Comparison of ENCODE assay signal across 1 cellular context in the genomic region with DNA sequence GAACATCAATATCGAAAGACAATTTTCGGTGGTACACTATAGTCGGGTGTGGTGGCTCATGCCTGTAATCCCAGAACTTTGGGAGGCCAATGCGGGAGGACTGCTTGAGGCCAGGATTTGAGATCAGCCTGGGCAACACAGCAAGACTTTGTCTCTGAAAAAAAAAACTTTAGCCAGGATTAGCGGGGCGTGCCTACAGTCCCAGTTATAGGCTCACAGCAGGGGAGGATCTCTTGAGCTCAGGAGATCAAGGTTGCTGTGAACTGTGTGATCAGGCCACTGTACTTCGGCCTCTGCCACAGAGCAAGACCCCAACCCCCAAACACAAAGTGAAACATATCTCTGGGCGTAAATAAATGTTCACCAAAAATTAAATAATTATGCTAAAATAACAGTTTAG.
A peak's percentile ranks its signal among the peaks of the same experiment; 100 is the strongest.
TF ChIP-seq lines count a peak whose summit lies in the region.

No MANE protein-coding gene starts in this region.

TF ChIP-seq in HepG2, 621 proteins besides CTCF, POLR2A, EP300 and RAD21 (continued from another document and continues in another):
- TF ChIP-seq AFF4 (CRISPR knock-in tag; IDR thresholded peaks at IDR 0.05), result no peak
- TF ChIP-seq NCOA2 (CRISPR knock-in tag; IDR thresholded peaks at IDR 0.05), result peak; percentile 57; the same call in 1 of the 2 replicates
- 0 out of 2 replicates have a peak, but pooled peaks have one; percentile 45 for TF ChIP-seq ZSCAN25 (CRISPR knock-in tag; IDR thresholded peaks at IDR 0.05)
- no peak for TF ChIP-seq ZIK1 (CRISPR knock-in tag; IDR thresholded peaks at IDR 0.05; ENCODE audit: borderline replicate concordance, low read depth)
- TF ChIP-seq ZNF788 (CRISPR knock-in tag; IDR thresholded peaks at IDR 0.05; ENCODE audit: borderline replicate concordance), result peak; percentile 60; the same call in 1 of the 2 replicates
- peak; percentile 57; the same call in 1 of the 2 replicates for TF ChIP-seq ZMYM4 (CRISPR knock-in tag; IDR thresholded peaks at IDR 0.05)
- TF ChIP-seq RARA (CRISPR knock-in tag; IDR thresholded peaks at IDR 0.05), result peak; percentile 76
- TF ChIP-seq MXD4 (CRISPR knock-in tag; IDR thresholded peaks at IDR 0.05), result no peak
- peak; percentile 40; the same call in 1 of the 2 replicates for TF ChIP-seq PHF21A (CRISPR knock-in tag; IDR thresholded peaks at IDR 0.05)
- TF ChIP-seq ZNF121 (CRISPR knock-in tag; IDR thresholded peaks at IDR 0.05), result peak; percentile 100
- TF ChIP-seq, protein P1, sequence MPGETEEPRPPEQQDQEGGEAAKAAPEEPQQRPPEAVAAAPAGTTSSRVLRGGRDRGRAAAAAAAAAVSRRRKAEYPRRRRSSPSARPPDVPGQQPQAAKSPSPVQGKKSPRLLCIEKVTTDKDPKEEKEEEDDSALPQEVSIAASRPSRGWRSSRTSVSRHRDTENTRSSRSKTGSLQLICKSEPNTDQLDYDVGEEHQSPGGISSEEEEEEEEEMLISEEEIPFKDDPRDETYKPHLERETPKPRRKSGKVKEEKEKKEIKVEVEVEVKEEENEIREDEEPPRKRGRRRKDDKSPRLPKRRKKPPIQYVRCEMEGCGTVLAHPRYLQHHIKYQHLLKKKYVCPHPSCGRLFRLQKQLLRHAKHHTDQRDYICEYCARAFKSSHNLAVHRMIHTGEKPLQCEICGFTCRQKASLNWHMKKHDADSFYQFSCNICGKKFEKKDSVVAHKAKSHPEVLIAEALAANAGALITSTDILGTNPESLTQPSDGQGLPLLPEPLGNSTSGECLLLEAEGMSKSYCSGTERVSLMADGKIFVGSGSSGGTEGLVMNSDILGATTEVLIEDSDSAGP (CRISPR knock-in tag; IDR thresholded peaks at IDR 0.05; ENCODE audit: borderline replicate concordance), result no peak
- TF ChIP-seq ZNF331 (CRISPR knock-in tag; IDR thresholded peaks at IDR 0.05), result 0 out of 2 replicates have a peak, but pooled peaks have one; percentile 30
- TF ChIP-seq, protein P2, sequence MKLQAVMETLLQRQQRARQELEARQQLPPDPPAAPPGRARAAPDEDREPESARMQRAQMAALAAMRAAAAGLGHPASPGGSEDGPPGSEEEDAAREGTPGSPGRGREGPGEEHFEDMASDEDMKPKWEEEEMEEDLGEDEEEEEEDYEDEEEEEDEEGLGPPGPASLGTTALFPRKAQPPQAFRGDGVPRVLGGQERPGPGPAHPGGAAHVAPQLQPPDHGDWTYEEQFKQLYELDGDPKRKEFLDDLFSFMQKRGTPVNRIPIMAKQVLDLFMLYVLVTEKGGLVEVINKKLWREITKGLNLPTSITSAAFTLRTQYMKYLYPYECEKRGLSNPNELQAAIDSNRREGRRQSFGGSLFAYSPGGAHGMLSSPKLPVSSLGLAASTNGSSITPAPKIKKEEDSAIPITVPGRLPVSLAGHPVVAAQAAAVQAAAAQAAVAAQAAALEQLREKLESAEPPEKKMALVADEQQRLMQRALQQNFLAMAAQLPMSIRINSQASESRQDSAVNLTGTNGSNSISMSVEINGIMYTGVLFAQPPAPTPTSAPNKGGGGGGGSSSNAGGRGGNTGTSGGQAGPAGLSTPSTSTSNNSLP (IDR thresholded peaks at IDR 0.05; ENCODE audit: low read depth, low read length), result 0 out of 2 replicates have a peak, but pooled peaks have one; percentile 9
- TF ChIP-seq, protein P3, sequence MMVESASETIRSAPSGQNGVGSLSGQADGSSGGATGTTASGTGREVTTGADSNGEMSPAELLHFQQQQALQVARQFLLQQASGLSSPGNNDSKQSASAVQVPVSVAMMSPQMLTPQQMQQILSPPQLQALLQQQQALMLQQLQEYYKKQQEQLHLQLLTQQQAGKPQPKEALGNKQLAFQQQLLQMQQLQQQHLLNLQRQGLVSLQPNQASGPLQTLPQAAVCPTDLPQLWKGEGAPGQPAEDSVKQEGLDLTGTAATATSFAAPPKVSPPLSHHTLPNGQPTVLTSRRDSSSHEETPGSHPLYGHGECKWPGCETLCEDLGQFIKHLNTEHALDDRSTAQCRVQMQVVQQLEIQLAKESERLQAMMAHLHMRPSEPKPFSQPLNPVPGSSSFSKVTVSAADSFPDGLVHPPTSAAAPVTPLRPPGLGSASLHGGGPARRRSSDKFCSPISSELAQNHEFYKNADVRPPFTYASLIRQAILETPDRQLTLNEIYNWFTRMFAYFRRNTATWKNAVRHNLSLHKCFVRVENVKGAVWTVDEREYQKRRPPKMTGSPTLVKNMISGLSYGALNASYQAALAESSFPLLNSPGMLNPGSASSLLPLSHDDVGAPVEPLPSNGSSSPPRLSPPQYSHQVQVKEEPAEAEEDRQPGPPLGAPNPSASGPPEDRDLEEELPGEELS (CRISPR knock-in tag; IDR thresholded peaks at IDR 0.05), result peak; percentile 32; the same call in 1 of the 2 replicates
- no peak for TF ChIP-seq NR3C1 (CRISPR knock-in tag; IDR thresholded peaks at IDR 0.05)
- peak; percentile 83 for TF ChIP-seq POGZ (CRISPR knock-in tag; IDR thresholded peaks at IDR 0.05)
- no peak for TF ChIP-seq LCORL (IDR thresholded peaks at IDR 0.05)
- peak; percentile 63 for TF ChIP-seq LCORL (CRISPR knock-in tag; IDR thresholded peaks at IDR 0.05)
- TF ChIP-seq, protein P4, sequence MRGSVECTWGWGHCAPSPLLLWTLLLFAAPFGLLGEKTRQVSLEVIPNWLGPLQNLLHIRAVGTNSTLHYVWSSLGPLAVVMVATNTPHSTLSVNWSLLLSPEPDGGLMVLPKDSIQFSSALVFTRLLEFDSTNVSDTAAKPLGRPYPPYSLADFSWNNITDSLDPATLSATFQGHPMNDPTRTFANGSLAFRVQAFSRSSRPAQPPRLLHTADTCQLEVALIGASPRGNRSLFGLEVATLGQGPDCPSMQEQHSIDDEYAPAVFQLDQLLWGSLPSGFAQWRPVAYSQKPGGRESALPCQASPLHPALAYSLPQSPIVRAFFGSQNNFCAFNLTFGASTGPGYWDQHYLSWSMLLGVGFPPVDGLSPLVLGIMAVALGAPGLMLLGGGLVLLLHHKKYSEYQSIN (CRISPR knock-in tag; IDR thresholded peaks at IDR 0.05; ENCODE audit: borderline replicate concordance), result no peak
- TF ChIP-seq ZNF354B (CRISPR knock-in tag; IDR thresholded peaks at IDR 0.05), result no peak
- TF ChIP-seq, protein P5, sequence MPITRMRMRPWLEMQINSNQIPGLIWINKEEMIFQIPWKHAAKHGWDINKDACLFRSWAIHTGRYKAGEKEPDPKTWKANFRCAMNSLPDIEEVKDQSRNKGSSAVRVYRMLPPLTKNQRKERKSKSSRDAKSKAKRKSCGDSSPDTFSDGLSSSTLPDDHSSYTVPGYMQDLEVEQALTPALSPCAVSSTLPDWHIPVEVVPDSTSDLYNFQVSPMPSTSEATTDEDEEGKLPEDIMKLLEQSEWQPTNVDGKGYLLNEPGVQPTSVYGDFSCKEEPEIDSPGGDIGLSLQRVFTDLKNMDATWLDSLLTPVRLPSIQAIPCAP (CRISPR knock-in tag; IDR thresholded peaks at IDR 0.05; ENCODE audit: low read depth), result no peak
- peak; percentile 56; the same call in 1 of the 2 replicates for TF ChIP-seq SAP130 (CRISPR knock-in tag; IDR thresholded peaks at IDR 0.05; ENCODE audit: low read depth)
- no peak for TF ChIP-seq ZNF333 (CRISPR knock-in tag; IDR thresholded peaks at IDR 0.05; ENCODE audit: borderline replicate concordance)
- peak; percentile 7; the same call in 1 of the 2 replicates for TF ChIP-seq ZNF460 (CRISPR knock-in tag; IDR thresholded peaks at IDR 0.05; ENCODE audit: borderline replicate concordance)
- no peak for TF ChIP-seq NR0B2 (CRISPR knock-in tag; IDR thresholded peaks at IDR 0.05)
- no peak for TF ChIP-seq KLF9 (CRISPR knock-in tag; IDR thresholded peaks at IDR 0.05; ENCODE audit: low read depth)
- TF ChIP-seq FOSL2 (CRISPR knock-in tag; IDR thresholded peaks at IDR 0.05), result 0 out of 2 replicates have a peak, but pooled peaks have one; percentile 13
- no peak for TF ChIP-seq ZSCAN20 (CRISPR knock-in tag; IDR thresholded peaks at IDR 0.05; ENCODE audit: borderline replicate concordance)
- 0 out of 2 replicates have a peak, but pooled peaks have one; percentile 31 for TF ChIP-seq ZNF124 (CRISPR knock-in tag; IDR thresholded peaks at IDR 0.05)
- TF ChIP-seq NR2F1 (CRISPR knock-in tag; IDR thresholded peaks at IDR 0.05), result 0 out of 4 replicates have a peak, but pooled peaks have one; percentile 14 to 23
- TF ChIP-seq, protein P6, sequence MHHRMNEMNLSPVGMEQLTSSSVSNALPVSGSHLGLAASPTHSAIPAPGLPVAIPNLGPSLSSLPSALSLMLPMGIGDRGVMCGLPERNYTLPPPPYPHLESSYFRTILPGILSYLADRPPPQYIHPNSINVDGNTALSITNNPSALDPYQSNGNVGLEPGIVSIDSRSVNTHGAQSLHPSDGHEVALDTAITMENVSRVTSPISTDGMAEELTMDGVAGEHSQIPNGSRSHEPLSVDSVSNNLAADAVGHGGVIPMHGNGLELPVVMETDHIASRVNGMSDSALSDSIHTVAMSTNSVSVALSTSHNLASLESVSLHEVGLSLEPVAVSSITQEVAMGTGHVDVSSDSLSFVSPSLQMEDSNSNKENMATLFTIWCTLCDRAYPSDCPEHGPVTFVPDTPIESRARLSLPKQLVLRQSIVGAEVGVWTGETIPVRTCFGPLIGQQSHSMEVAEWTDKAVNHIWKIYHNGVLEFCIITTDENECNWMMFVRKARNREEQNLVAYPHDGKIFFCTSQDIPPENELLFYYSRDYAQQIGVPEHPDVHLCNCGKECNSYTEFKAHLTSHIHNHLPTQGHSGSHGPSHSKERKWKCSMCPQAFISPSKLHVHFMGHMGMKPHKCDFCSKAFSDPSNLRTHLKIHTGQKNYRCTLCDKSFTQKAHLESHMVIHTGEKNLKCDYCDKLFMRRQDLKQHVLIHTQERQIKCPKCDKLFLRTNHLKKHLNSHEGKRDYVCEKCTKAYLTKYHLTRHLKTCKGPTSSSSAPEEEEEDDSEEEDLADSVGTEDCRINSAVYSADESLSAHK (CRISPR knock-in tag; IDR thresholded peaks at IDR 0.05; ENCODE audit: borderline replicate concordance), result no peak
- TF ChIP-seq NFKB2 (CRISPR knock-in tag; IDR thresholded peaks at IDR 0.05; ENCODE audit: borderline replicate concordance), result no peak
- TF ChIP-seq KMT2B (CRISPR knock-in tag; IDR thresholded peaks at IDR 0.05), result 0 out of 2 replicates have a peak, but pooled peaks have one; percentile 42
- 0 out of 2 replicates have a peak, but pooled peaks have one; percentile 55 for TF ChIP-seq ZNF264 (CRISPR knock-in tag; IDR thresholded peaks at IDR 0.05)
- TF ChIP-seq ELF3 (CRISPR knock-in tag; IDR thresholded peaks at IDR 0.05), result no peak
- TF ChIP-seq ZBTB2 (CRISPR knock-in tag; IDR thresholded peaks at IDR 0.05; ENCODE audit: low read depth), result no peak
- TF ChIP-seq ZNF574 (CRISPR knock-in tag; IDR thresholded peaks at IDR 0.05), result peak; percentile 40; the same call in 1 of the 2 replicates
